8 cellular contexts compared by ENCODE assay signal in the genomic region with DNA sequence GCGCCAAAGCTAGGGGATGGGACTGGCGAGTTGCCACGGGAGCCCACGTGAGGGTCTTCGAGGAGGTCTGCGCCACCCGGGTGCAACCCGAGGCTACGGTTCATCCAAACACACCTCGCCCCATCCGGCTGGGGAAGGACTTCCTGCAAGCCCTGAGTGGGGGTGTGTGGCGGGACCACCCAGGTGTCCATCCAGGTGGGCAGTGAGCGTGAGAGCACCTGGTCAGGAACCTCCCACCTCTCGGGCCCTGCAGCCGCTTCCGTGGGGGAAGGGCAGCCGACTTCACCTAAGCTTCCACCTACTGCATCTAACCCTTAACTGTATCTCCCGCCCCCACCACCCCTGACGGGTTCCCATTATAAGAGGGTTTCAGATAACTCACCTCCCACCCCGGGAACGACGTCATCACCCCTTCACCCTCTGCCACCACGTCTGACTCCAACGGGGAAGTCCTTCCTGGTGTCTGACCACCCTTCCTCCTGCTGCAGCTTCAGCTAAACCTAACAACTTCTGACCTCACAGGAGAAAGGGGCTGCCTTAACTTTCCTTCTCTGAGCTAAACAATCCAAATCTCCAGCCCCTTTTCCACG. TPM values are rescaled to one million over a fixed set of nuclear protein-coding genes. Genes with fewer than 3 reads are reported as not detected.
DNase-seq lines count a peak whose midpoint lies in the region; ATAC-seq and TF ChIP-seq lines count a peak whose summit lies in the region.

No MANE protein-coding gene starts in this region.

- no peak overlapping the region for H2BK12ac ChIP-seq in neuronal stem cell (ENCODE audit: low read length)

- no peaks in the 10 kb centered on the region for H3K9me3 Mint-ChIP-seq in activated naive CD4-positive, alpha-beta T cell treated with anti-CD3 and anti-CD28 coated beads, Interleukin-2, amount 50 U/mL, for 24 hours
- H3K9me3 Mint-ChIP-seq in neural progenitor cell, result no peaks in the 10 kb centered on the region

- H3K4me1 ChIP-seq in neuronal stem cell (ENCODE audit: control insufficient read depth in 2 of 2, insufficient read depth in 1 of 2, low read depth in 1 of 2, low read length in 2 of 2), result peaks cover 10 to 16% of the 10 kb centered on the region in 2 donors
- peaks cover 12% of the 10 kb centered on the region for H3K4me1 ChIP-seq in neural progenitor cell
- peaks cover 16% of the 10 kb centered on the region for H3K4me1 ChIP-seq in testis

- TF ChIP-seq CTCF in neural progenitor cell (IDR thresholded peaks at IDR 0.05) (no peak), testis (IDR thresholded peaks at IDR 0.05) (no peak)

- H3K27me3 Mint-ChIP-seq in activated naive CD4-positive, alpha-beta T cell treated with anti-CD3 and anti-CD28 coated beads, Interleukin-2, amount 50 U/mL, for 24 hours, result no peaks in the 10 kb centered on the region
- peaks cover 29% of the 10 kb centered on the region for H3K27me3 Mint-ChIP-seq in neural progenitor cell (ENCODE audit: insufficient read depth, low read depth)

- H3K79me1 ChIP-seq in neuronal stem cell (ENCODE audit: low read depth, low read length), result no peaks in the 10 kb centered on the region

- peak overlapping the region; percentile 61 for H2BK15ac ChIP-seq in neuronal stem cell (ENCODE audit: low read length)

- no peak overlapping the region for H4K91ac ChIP-seq in neuronal stem cell (ENCODE audit: low read depth, low read length, poor library complexity)

- H4K20me1 ChIP-seq in neural progenitor cell (ENCODE audit: low read depth), result no peaks in the 10 kb centered on the region

- peaks cover 33% of the 10 kb centered on the region for H3K4me1 Mint-ChIP-seq in activated naive CD4-positive, alpha-beta T cell treated with anti-CD3 and anti-CD28 coated beads, Interleukin-2, amount 50 U/mL, for 24 hours
- H3K4me1 Mint-ChIP-seq in neural progenitor cell, result peaks cover 23% of the 10 kb centered on the region

- ATAC-seq in GM21786 (IDR thresholded peaks at IDR 0.05; ENCODE audit: unreplicated experiment) (no peak), HG02759 (IDR thresholded peaks at IDR 0.05; ENCODE audit: unreplicated experiment) (no peak)

- no peak overlapping the region for H3K4me3 ChIP-seq in neuronal stem cell (ENCODE audit: low read length in 2 of 2)
- H3K4me3 ChIP-seq in neural progenitor cell, result no peak overlapping the region
- H3K4me3 ChIP-seq in testis, result no peak overlapping the region

- H3K27me3 ChIP-seq in neuronal stem cell (ENCODE audit: control insufficient read depth in 3 of 3, insufficient read depth in 3 of 3, low read depth in 1 of 3, low read length in 3 of 3) (peaks cover 10 to 40% (median 31%) of the 10 kb centered on the region in 3 experiments), neural progenitor cell (peaks cover 83% of the 10 kb centered on the region), testis (no peaks in the 10 kb centered on the region)

- no peak overlapping the region for H3K4ac ChIP-seq in neuronal stem cell (ENCODE audit: low read length)

- peak overlapping the region; percentile 92 for H2AK5ac ChIP-seq in neuronal stem cell (ENCODE audit: low read depth, low read length)

- H3K36me3 ChIP-seq in neuronal stem cell (replicated peaks in 1 of 2; ENCODE audit: control insufficient read depth in 2 of 2, insufficient read depth in 2 of 2, low read length in 2 of 2) (no peaks in the 10 kb centered on the region), neural progenitor cell (no peaks in the 10 kb centered on the region), testis (ENCODE audit: low read depth, missing control alignments) (no peaks in the 10 kb centered on the region)

- peak overlapping the region; percentile 22 for H3K9ac ChIP-seq in neuronal stem cell (ENCODE audit: low read depth, low read length, poor library complexity)
- no peak overlapping the region for H3K9ac ChIP-seq in neural progenitor cell

- H3K14ac ChIP-seq in neuronal stem cell (ENCODE audit: low read length), result peak overlapping the region; percentile 15

- no peak overlapping the region for H3K23ac ChIP-seq in neuronal stem cell (ENCODE audit: low read depth, low read length, poor library complexity)

- no peak overlapping the region for H3K27ac Mint-ChIP-seq in activated naive CD4-positive, alpha-beta T cell treated with anti-CD3 and anti-CD28 coated beads, Interleukin-2, amount 50 U/mL, for 24 hours
- H3K27ac Mint-ChIP-seq in neural progenitor cell, result no peak overlapping the region

- H3K79me2 ChIP-seq in neural progenitor cell (ENCODE audit: low read depth), result no peaks in the 10 kb centered on the region

- peak overlapping the region; percentile 85 for H3K4me3 Mint-ChIP-seq in activated naive CD4-positive, alpha-beta T cell treated with anti-CD3 and anti-CD28 coated beads, Interleukin-2, amount 50 U/mL, for 24 hours
- H3K4me3 Mint-ChIP-seq in neural progenitor cell, result no peak overlapping the region

- no peaks in the 10 kb centered on the region for H3K36me3 Mint-ChIP-seq in activated naive CD4-positive, alpha-beta T cell treated with anti-CD3 and anti-CD28 coated beads, Interleukin-2, amount 50 U/mL, for 24 hours
- no peaks in the 10 kb centered on the region for H3K36me3 Mint-ChIP-seq in neural progenitor cell

- H3K4me2 ChIP-seq in neuronal stem cell (ENCODE audit: insufficient read depth, low read length, poor library complexity, severe bottlenecking) (no peak overlapping the region), neural progenitor cell (no peak overlapping the region)

- no CpG with 5 or more reads among the region's 25 CpGs for WGBS in neuronal stem cell (ENCODE audit: extremely low coverage in 2 of 2, insufficient read length in 2 of 2, insufficient replicate concordance in 1 of 2), 2 donors
- WGBS in testis, 2 donors, result 8 to 10% methylated on average over 11 to 25 of the region's 25 CpGs

- no peak overlapping the region for H2BK120ac ChIP-seq in neuronal stem cell (ENCODE audit: low read depth, low read length)

- DNase-seq in Daoy (ENCODE audit: low read depth) (peak; percentile 63), NCI-H748 treated with DMSO at 0.1 percent for 48 hours (lab: John Stamatoyannopoulos, UW) (peak; percentile 76), neuronal stem cell (ENCODE audit: low spot score) (no peak), neural progenitor cell (ENCODE audit: low spot score) (no peak), testis (no peak)

- H3K27ac ChIP-seq in neuronal stem cell (replicated peaks; ENCODE audit: low read length) (no peak overlapping the region), neural progenitor cell (no peak overlapping the region), testis (no peak overlapping the region)

- H2AFZ ChIP-seq in neuronal stem cell (ENCODE audit: low read length) (no peak overlapping the region), neural progenitor cell (replicated peaks) (no peak overlapping the region)

- H4K8ac ChIP-seq in neuronal stem cell (ENCODE audit: low read depth, low read length), result no peak overlapping the region

- intact Hi-C loops in testis (cut with DNase I; ENCODE audit: low total_unique reads), result no loop called here

- peaks cover 24% of the 10 kb centered on the region for H3F3A ChIP-seq in neural progenitor cell (ENCODE audit: low read depth)

- H2BK5ac ChIP-seq in neuronal stem cell (ENCODE audit: low read length), result no peak overlapping the region

- peaks cover 0 to 1% of the 10 kb centered on the region in 2 donors for H3K9me3 ChIP-seq in neuronal stem cell (replicated peaks in 1 of 2; ENCODE audit: control insufficient read depth in 2 of 2, insufficient read depth in 1 of 2, low read depth in 1 of 2, low read length in 2 of 2)
- no peaks in the 10 kb centered on the region for H3K9me3 ChIP-seq in neural progenitor cell (ENCODE audit: low read depth)
- no peaks in the 10 kb centered on the region for H3K9me3 ChIP-seq in testis

- H3K18ac ChIP-seq in neuronal stem cell (ENCODE audit: low read length), result peak overlapping the region; percentile 20

- no peak for TF ChIP-seq POLR2A in testis (IDR thresholded peaks at IDR 0.05)

RNA-seq across cellular contexts. Expression of a gene that starts 27.3 kb away (rescaled TPM):
- 67.7 and 71.6 TPM in 2 replicates for total RNA-seq in Daoy (2014; rRNA removed; shearing (Covaris generic))
- polyA plus RNA-seq in neuronal stem cell (2013, experiment 1 of 2), result 18.0 TPM
- 16.7 TPM for polyA plus RNA-seq in neuronal stem cell (2013, experiment 2 of 2)
- total RNA-seq in neural progenitor cell (ENCODE audit: low replicate concordance), result 42.9 and 49.4 TPM in 2 replicates
- total RNA-seq in testis, result 10 to 100 TPM; 33.8 to 37.2 TPM
- polyA plus RNA-seq in testis (ENCODE audit: insufficient read depth, low read depth, low replicate concordance), result 35.8 TPM

Comparison
In these comparisons a context has a peak if more than half of its experiments do, and no peak if none do; other contexts are left out.
1. DNase-seq: peak in Daoy (single experiment) and NCI-H748 treated with DMSO at 0.1 percent for 48 hours (single experiment); none in neuronal stem cell (single experiment), neural progenitor cell (single experiment) and testis (single experiment).